In genomic region chr14:23514009-23514962, GRCh38 we compare ENCODE assay signal across 16 cellular contexts. TPM values are rescaled to one million over a fixed set of nuclear protein-coding genes. Genes with fewer than 3 reads are reported as not detected.
DNase-seq lines count a peak whose midpoint lies in the region; ATAC-seq and TF ChIP-seq lines count a peak whose summit lies in the region.
"Had no signal": no experiment of that assay in that cellular context is flagged by ENCODE, and none has a peak within 500 bp of the region (broad histone marks: within the 10 kb centered on the region; RNA-seq: fewer than 3 reads in every experiment).

No MANE protein-coding gene starts in this region.

- no peak for TF ChIP-seq POLR2A in heart left ventricle (IDR thresholded peaks at IDR 0.05)

- H3K27me3 ChIP-seq in heart left ventricle (no peaks in the 10 kb centered on the region), layer of hippocampus (ENCODE audit: control insufficient read depth, insufficient read depth, low read length) (no peaks in the 10 kb centered on the region)
- H3K27me3 ChIP-seq: esophagus muscularis mucosa, hepatocyte had no signal

- peaks cover 5% of the 10 kb centered on the region for H3K4me1 Mint-ChIP-seq in activated T-helper 17 cell treated with anti-CD3 and anti-CD28 coated beads, Interleukin-2, amount 50 U/mL, for 72 hours

- H3K9me3 Mint-ChIP-seq in activated T-helper 17 cell treated with anti-CD3 and anti-CD28 coated beads, Interleukin-2, amount 50 U/mL, for 72 hours: no peaks in the 10 kb centered on the region
- H3K9me3 Mint-ChIP-seq: CD8-positive, alpha-beta T cell had no signal

- TF ChIP-seq CTCF in heart left ventricle (IDR thresholded peaks at IDR 0.05): no peak

- intact Hi-C loops in heart left ventricle (cut with DNase I) (no loop called here), cardiac septum (cut with DNase I) (no loop called here)

- DNase-seq in heart left ventricle: peak in 1 of 5 donors; percentile 52
- no peak for DNase-seq in cardiac septum (ENCODE audit: low spot score)
- DNase-seq in SIG-M5 treated with dmso at 0.1 percent for 504 hours (lab: John Stamatoyannopoulos, UW; ENCODE audit: unreplicated experiment): no peak
- DNase-seq in NCI-H526 treated with DMSO at 0.1 percent for 48 hours (lab: John Stamatoyannopoulos, UW): no peak
- DNase-seq in ecto neural progenitor cell (ENCODE audit: low spot score): no peak
- DNase-seq: activated T-cell treated with anti-CD3 and anti-CD28 coated beads, Interleukin-2, amount 50 U/mL, for 1 hour; CD8-positive, alpha-beta T cell; left colon; NCI-H2107; NK-92 treated with Interleukin-12 subunit alpha and Interleukin-12 subunit beta, amount 100 ng/mL, for 24 hours; psoas muscle had no signal

- no peak overlapping the region for H3K4me3 Mint-ChIP-seq in activated T-helper 17 cell treated with anti-CD3 and anti-CD28 coated beads, Interleukin-2, amount 50 U/mL, for 72 hours

- no peaks in the 10 kb centered on the region for H3K27me3 Mint-ChIP-seq in activated T-helper 17 cell treated with anti-CD3 and anti-CD28 coated beads, Interleukin-2, amount 50 U/mL, for 72 hours

- ATAC-seq in heart left ventricle (peak; percentile 58 to 66 (median 62)), GM21381 (IDR thresholded peaks at IDR 0.05; ENCODE audit: unreplicated experiment) (no peak)
- no peak for ATAC-seq in activated T-helper 17 cell treated with anti-CD3 and anti-CD28 coated beads, Interleukin-2, amount 50 U/mL, for 72 hours (replicated peaks)
- ATAC-seq: CD8-positive, alpha-beta T cell; left colon had no signal

- no peaks in the 10 kb centered on the region for H3K36me3 Mint-ChIP-seq in activated T-helper 17 cell treated with anti-CD3 and anti-CD28 coated beads, Interleukin-2, amount 50 U/mL, for 72 hours (ENCODE audit: low read depth)

- no peaks in the 10 kb centered on the region for H3K36me3 ChIP-seq in heart left ventricle
- H3K36me3 ChIP-seq: esophagus muscularis mucosa had no signal

- WGBS in heart left ventricle, 4 donors: 70 to 82% (median 76%) methylated on average over 9 of the region's 9 CpGs

- H3K27ac ChIP-seq in heart left ventricle: peak overlapping the region in 1 of 12 donors; percentile 37
- peak overlapping the region; percentile 96 for H3K27ac ChIP-seq in layer of hippocampus (ENCODE audit: low read depth, low read length)
- H3K27ac ChIP-seq: esophagus muscularis mucosa, hepatocyte, psoas muscle had no signal

- peak overlapping the region; percentile 39 for H3K27ac Mint-ChIP-seq in activated T-helper 17 cell treated with anti-CD3 and anti-CD28 coated beads, Interleukin-2, amount 50 U/mL, for 72 hours
- H3K27ac Mint-ChIP-seq: CD8-positive, alpha-beta T cell had no signal

- H3K4me3 ChIP-seq in heart left ventricle: no peak overlapping the region
- H3K4me3 ChIP-seq: esophagus muscularis mucosa, hepatocyte, psoas muscle had no signal

- H3K4me1 ChIP-seq in heart left ventricle: no peaks in the 10 kb centered on the region
- H3K4me1 ChIP-seq: psoas muscle had no signal

- H3K9me3 ChIP-seq in heart left ventricle: no peaks in the 10 kb centered on the region
- H3K9me3 ChIP-seq: esophagus muscularis mucosa, psoas muscle had no signal

RNA-seq across cellular contexts. Expression of gene ZFHX2, which starts 37.3 kb away (rescaled TPM):
- total RNA-seq in heart left ventricle (1 to 10 TPM in 3 of 9 donors, under 1 TPM in 6; 0.47 to 2.3 (median 0.88) TPM), cardiac septum (1.3 TPM)
- polyA plus RNA-seq in heart left ventricle: under 1 TPM; 0.24 to 0.88 TPM
- total RNA-seq in activated T-helper 17 cell treated with anti-CD3 and anti-CD28 coated beads, Interleukin-2, amount 50 U/mL, for 72 hours: 1 to 10 TPM; 2.1 to 2.3 TPM

RNA-seq across cellular contexts. Expression of gene THTPA, which starts 41.8 kb away (rescaled TPM):
- 10 to 100 TPM; 13.0 to 30.9 (median 18.9) TPM for total RNA-seq in heart left ventricle
- polyA plus RNA-seq in heart left ventricle: 10 to 100 TPM in 1 of 2 donors, 1 to 10 TPM in 1; 9.1 to 28.7 TPM
- total RNA-seq in cardiac septum: 17.5 TPM
- 1 to 10 TPM; 7.3 to 8.7 TPM for total RNA-seq in activated T-helper 17 cell treated with anti-CD3 and anti-CD28 coated beads, Interleukin-2, amount 50 U/mL, for 72 hours

RNA-seq across cellular contexts. Expression of gene NGDN, which starts 44.8 kb away (rescaled TPM):
- total RNA-seq in heart left ventricle (10 to 100 TPM; 16.5 to 23.4 (median 18.7) TPM), cardiac septum (16.2 TPM)
- polyA plus RNA-seq in heart left ventricle: 10 to 100 TPM; 17.8 to 43.4 TPM
- 10 to 100 TPM; 43.5 to 53.1 TPM for total RNA-seq in activated T-helper 17 cell treated with anti-CD3 and anti-CD28 coated beads, Interleukin-2, amount 50 U/mL, for 72 hours

RNA-seq across cellular contexts. Expression of gene AP1G2, which starts 53.3 kb away (rescaled TPM):
- 10 to 100 TPM in 5 of 9 donors, 1 to 10 TPM in 4; 7.2 to 33.8 (median 11.6) TPM for total RNA-seq in heart left ventricle
- 10 to 100 TPM in 1 of 2 donors, 1 to 10 TPM in 1; 8.8 to 16.6 TPM for polyA plus RNA-seq in heart left ventricle
- 12.8 TPM for total RNA-seq in cardiac septum
- 100 to 1,000 TPM; 199 to 312 TPM for total RNA-seq in activated T-helper 17 cell treated with anti-CD3 and anti-CD28 coated beads, Interleukin-2, amount 50 U/mL, for 72 hours

Comparison
In these comparisons a context has a peak if more than half of its experiments do, and no peak if none do; other contexts are left out.
1. ATAC-seq: peak in heart left ventricle (4 of 4); none in activated T-helper 17 cell treated with anti-CD3 and anti-CD28 coated beads, Interleukin-2, amount 50 U/mL, for 72 hours (single experiment) and GM21381 (single experiment).